ENCODE assay signal across 1 cellular context in genomic region chr3:112786002-112786590, GRCh38.
TF ChIP-seq lines count a peak whose summit lies in the region.

No MANE protein-coding gene starts in this region.

TF ChIP-seq in K562, 482 proteins besides CTCF, POLR2A, EP300 and RAD21 (continued from another document and continues in another):
- TF ChIP-seq USF1 (CRISPR knock-in tag; IDR thresholded peaks at IDR 0.05) (no peak), ZBTB17 (CRISPR knock-in tag; IDR thresholded peaks at IDR 0.05) (no peak), TCF3 (CRISPR knock-in tag; IDR thresholded peaks at IDR 0.05) (peak; percentile 79), NEUROD1 (IDR thresholded peaks at IDR 0.05; ENCODE audit: borderline replicate concordance, low read depth, low read length, partially characterized antibody) (no peak), DDX20 (tag; IDR thresholded peaks at IDR 0.05; ENCODE audit: low read depth) (no peak), FOXA1 (IDR thresholded peaks at IDR 0.05; ENCODE audit: borderline replicate concordance) (no peak), NUFIP1 (IDR thresholded peaks at IDR 0.05; ENCODE audit: partially characterized antibody) (no peak), GATAD2A (IDR thresholded peaks at IDR 0.05) (no peak), PRPF4 (IDR thresholded peaks at IDR 0.05; ENCODE audit: insufficient read depth, low read depth, low read length, poor library complexity, severe bottlenecking) (no peak), ZBTB8A (IDR thresholded peaks at IDR 0.05; ENCODE audit: partially characterized antibody) (no peak), FUS (optimal IDR thresholded peaks at IDR 0.05; ENCODE audit: low read depth, low read length) (no peak), ZNF609 (CRISPR knock-in tag; IDR thresholded peaks at IDR 0.05; ENCODE audit: borderline replicate concordance) (no peak), DPF2 (IDR thresholded peaks at IDR 0.05) (peak; percentile 61), PCBP1 (IDR thresholded peaks at IDR 0.05; ENCODE audit: low read depth, low read length, poor library complexity, severe bottlenecking) (no peak), CBX2 (IDR thresholded peaks at IDR 0.05; ENCODE audit: insufficient read depth, low read length, poor library complexity, severe bottlenecking) (no peak), ZBTB5 (IDR thresholded peaks at IDR 0.05) (no peak), BACH1 (tag; IDR thresholded peaks at IDR 0.05) (no peak), SFPQ (IDR thresholded peaks at IDR 0.05; ENCODE audit: low read depth, low read length) (no peak), TRIM24 (IDR thresholded peaks at IDR 0.05) (peak; percentile 53 to 77; a peak in 3 of 4 replicates), ZNF57 (CRISPR knock-in tag; IDR thresholded peaks at IDR 0.05) (no peak), NRF1 (conservative IDR thresholded peaks at IDR 0.05 in 1 of 2, IDR thresholded peaks at IDR 0.05 in 1 of 2) (no peak), STAT6 (CRISPR knock-in tag; IDR thresholded peaks at IDR 0.05) (no peak), ZNF174 (CRISPR knock-in tag; IDR thresholded peaks at IDR 0.05) (no peak), ZFPM2 (CRISPR knock-in tag; IDR thresholded peaks at IDR 0.05) (no peak), ZNF778 (CRISPR knock-in tag; IDR thresholded peaks at IDR 0.05) (no peak), ATF3 (IDR thresholded peaks at IDR 0.05) (no peak), ATF3 (CRISPR knock-in tag; conservative IDR thresholded peaks at IDR 0.05) (no peak), E2F6 (IDR thresholded peaks at IDR 0.05; ENCODE audit: borderline replicate concordance in 1 of 2, extremely low read depth in 1 of 2, insufficient read depth in 1 of 2, insufficient read length in 1 of 2, low read depth in 1 of 2, low read length in 1 of 2, poor library complexity in 1 of 2, severe bottlenecking in 1 of 2) (no peak), E4F1 (CRISPR knock-in tag; IDR thresholded peaks at IDR 0.05; ENCODE audit: borderline replicate concordance) (no peak), NR3C1 (CRISPR knock-in tag; IDR thresholded peaks at IDR 0.05) (no peak), ARID3A (IDR thresholded peaks at IDR 0.05; ENCODE audit: borderline replicate concordance, low read depth, low read length) (no peak), RFX1 (IDR thresholded peaks at IDR 0.05) (no peak), TCF15 (CRISPR knock-in tag; IDR thresholded peaks at IDR 0.05) (no peak), ZNF696 (CRISPR knock-in tag; conservative IDR thresholded peaks at IDR 0.05) (no peak), THAP7 (CRISPR knock-in tag; IDR thresholded peaks at IDR 0.05) (no peak), PHF21A (IDR thresholded peaks at IDR 0.05; ENCODE audit: borderline replicate concordance, low read depth) (no peak), POLR2G (IDR thresholded peaks at IDR 0.05; ENCODE audit: low read depth, low read length) (no peak), POLR2H (tag; IDR thresholded peaks at IDR 0.05; ENCODE audit: low read depth) (no peak), HLTF (IDR thresholded peaks at IDR 0.05) (no peak), CREBBP (IDR thresholded peaks at IDR 0.05; ENCODE audit: low read depth, low read length) (no peak), IRF9 (tag; IDR thresholded peaks at IDR 0.05) (no peak), TCF7 (IDR thresholded peaks at IDR 0.05; ENCODE audit: borderline replicate concordance) (no peak), PHF20 (IDR thresholded peaks at IDR 0.05; ENCODE audit: partially characterized antibody) (no peak)
